ENCODE assay signal across 11 cellular contexts in the genomic region with DNA sequence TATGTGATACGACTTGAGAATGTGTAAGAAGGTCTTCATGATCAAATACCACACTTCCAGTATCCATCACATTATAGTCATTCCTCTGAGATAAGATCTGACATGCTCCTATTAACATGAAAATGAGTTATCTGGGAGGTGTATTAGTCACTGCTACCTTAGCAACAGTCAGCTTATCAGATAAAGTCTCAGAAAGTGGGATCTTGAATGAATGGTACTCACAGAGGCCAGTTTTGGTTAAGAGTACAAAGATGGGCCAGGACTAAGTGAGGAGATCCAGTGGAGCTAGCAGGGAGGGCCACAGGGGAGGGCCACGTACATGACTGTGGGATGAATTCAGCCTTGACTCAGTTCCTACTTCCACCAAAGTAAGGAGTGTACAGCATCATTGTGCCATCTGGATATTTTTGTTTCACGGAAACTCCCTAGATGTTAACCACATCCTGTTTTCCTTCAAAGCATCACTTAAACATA.
A peak's percentile ranks its signal among the peaks of the same experiment; 100 is the strongest.
DNase-seq lines count a peak whose midpoint lies in the region; ATAC-seq, FAIRE-seq and TF ChIP-seq lines count a peak whose summit lies in the region.
"Had no signal": no experiment of that assay in that cellular context is flagged by ENCODE, and none has a peak within 500 bp of the region (broad histone marks: within the 10 kb centered on the region; RNA-seq: fewer than 3 reads in every experiment).

No MANE protein-coding gene starts in this region.

- intact Hi-C loops in GM12878 (cut with micrococcal nuclease; ENCODE audit: unreplicated experiment): no loop called here
- intact Hi-C loops in activated naive CD4-positive, alpha-beta T cell treated with anti-CD3 and anti-CD28 coated beads for 36 hours (cut with micrococcal nuclease): no loop called here
- intact Hi-C loops in Right ventricle myocardium inferior (cut with DNase I): no loop called here

- no peak overlapping the region for H2BK120ac ChIP-seq in neuronal stem cell (ENCODE audit: low read depth, low read length)

- TF ChIP-seq POLR2A in A549 (IDR thresholded peaks at IDR 0.05; ENCODE audit: low read length) (no peak), GM12878 (IDR thresholded peaks at IDR 0.05; ENCODE audit: low read depth, low read length) (no peak)

- BruUV-seq in GM12878 (replicated peaks; lab: Mats Ljungman, UMichigan): no TSS peak

- RAD21 ChIA-PET in GM12878 (lab: Charles Lee; ENCODE audit: unreplicated experiment): no interaction called here

- no peaks in the 10 kb centered on the region for H3K79me2 ChIP-seq in GM12878 (ENCODE audit: control insufficient read depth, insufficient read depth, low read length)

- no peak overlapping the region for H3K9ac ChIP-seq in GM12878 (ENCODE audit: control insufficient read depth, insufficient read depth, low read length)
- H3K9ac ChIP-seq in neuronal stem cell (ENCODE audit: low read depth, low read length, poor library complexity): no peak overlapping the region

- H3K36me3 ChIP-seq in GM12878 (ENCODE audit: control insufficient read depth in 2 of 2, insufficient read depth in 2 of 2, low read length in 1 of 2) (no peaks in the 10 kb centered on the region), neuronal stem cell (replicated peaks in 1 of 2; ENCODE audit: control insufficient read depth in 2 of 2, insufficient read depth in 2 of 2, low read length in 2 of 2) (no peaks in the 10 kb centered on the region)

- CTCF ChIA-PET in A549 (lab: Yijun Ruan, JAX) (interaction anchor here (0.5 to 1.1 kb wide), 2 partner anchors 19 to 41 kb away, joined by 3 to 4 read pairs; no protein-coding TSS in a partner anchor), GM12878 (lab: Yijun Ruan, JAX) (no interaction called here)
- CTCF ChIA-PET in activated naive CD4-positive, alpha-beta T cell treated with anti-CD3 and anti-CD28 coated beads for 36 hours (lab: Charles Lee): no interaction called here

- no peaks in the 10 kb centered on the region for H3K27me3 Mint-ChIP-seq in activated naive CD4-positive, alpha-beta T cell treated with anti-CD3 and anti-CD28 coated beads for 36 hours (ENCODE audit: low read depth)

- no peak overlapping the region for H3K4ac ChIP-seq in neuronal stem cell (ENCODE audit: low read length)

- ATAC-seq in A549 (peak in 1 of 2 experiments; percentile 41; a peak in 2 of 6 replicates), GM19455 (IDR thresholded peaks at IDR 0.05; ENCODE audit: unreplicated experiment) (peak; percentile 62), HG03469 (IDR thresholded peaks at IDR 0.05; ENCODE audit: unreplicated experiment) (peak; percentile 40), GM12878 (peak; percentile 44), Right ventricle myocardium inferior (no peak)

- H3K4me3 ChIP-seq in A549: no peak overlapping the region
- no peak overlapping the region for H3K4me3 ChIP-seq in GM12878
- no peak overlapping the region for H3K4me3 ChIP-seq in neuronal stem cell (ENCODE audit: low read length in 2 of 2)

- no peaks in the 10 kb centered on the region for H4K20me1 ChIP-seq in GM12878 (ENCODE audit: control insufficient read depth, insufficient read depth)

- no peaks in the 10 kb centered on the region for H3K9me3 Mint-ChIP-seq in activated naive CD4-positive, alpha-beta T cell treated with anti-CD3 and anti-CD28 coated beads for 36 hours

- H4K91ac ChIP-seq in neuronal stem cell (ENCODE audit: low read depth, low read length, poor library complexity): no peak overlapping the region

- H2BK15ac ChIP-seq in neuronal stem cell (ENCODE audit: low read length): no peak overlapping the region

- H3K4me3 Mint-ChIP-seq in activated naive CD4-positive, alpha-beta T cell treated with anti-CD3 and anti-CD28 coated beads for 36 hours: no peak overlapping the region

- H2BK5ac ChIP-seq in neuronal stem cell (ENCODE audit: low read length): no peak overlapping the region

- POLR2A ChIA-PET in A549 (lab: Yijun Ruan, JAX): no interaction called here
- POLR2A ChIA-PET in GM12878 (lab: Charles Lee): no interaction called here

- no peaks in the 10 kb centered on the region for H3K36me3 Mint-ChIP-seq in activated naive CD4-positive, alpha-beta T cell treated with anti-CD3 and anti-CD28 coated beads for 36 hours (ENCODE audit: low read depth)

- H3K4me1 Mint-ChIP-seq in activated naive CD4-positive, alpha-beta T cell treated with anti-CD3 and anti-CD28 coated beads for 36 hours (ENCODE audit: low read depth): peaks cover 3% of the 10 kb centered on the region

- TF ChIP-seq CTCF in A549 (IDR thresholded peaks at IDR 0.05) (no peak), GM12878 (IDR thresholded peaks at IDR 0.05 in 2 of 3, conservative IDR thresholded peaks at IDR 0.05 in 1 of 3; ENCODE audit: control insufficient read depth in 2 of 3, extremely low read depth in 1 of 3, insufficient read depth in 1 of 3, low read depth in 3 of 3, low read length in 3 of 3) (no peak)

- H3K27me3 ChIP-seq in GM12878 (replicated peaks in 1 of 2; ENCODE audit: control insufficient read depth in 2 of 2, insufficient read depth in 2 of 2, low read length in 1 of 2): no peaks in the 10 kb centered on the region
- no peaks in the 10 kb centered on the region for H3K27me3 ChIP-seq in neuronal stem cell (ENCODE audit: control insufficient read depth in 3 of 3, insufficient read depth in 3 of 3, low read depth in 1 of 3, low read length in 3 of 3)

- no peak overlapping the region for H2AK5ac ChIP-seq in neuronal stem cell (ENCODE audit: low read depth, low read length)

- H3K27ac ChIP-seq in A549 (peak overlapping the region in 1 of 2 experiments; percentile 30; a peak in 1 of 6 replicates), GM12878 (ENCODE audit: control insufficient read depth, insufficient read depth) (no peak overlapping the region), neuronal stem cell (replicated peaks; ENCODE audit: low read length) (no peak overlapping the region)
- H3K27ac ChIP-seq: C4-2B had no signal

- peak overlapping the region; percentile 21; the same call in 1 of the 2 replicates for H2AFZ ChIP-seq in GM12878 (ENCODE audit: control insufficient read depth, low read depth, low read length)
- H2AFZ ChIP-seq in neuronal stem cell (ENCODE audit: low read length): no peak overlapping the region

- H4K8ac ChIP-seq in neuronal stem cell (ENCODE audit: low read depth, low read length): no peak overlapping the region

- H3K27ac Mint-ChIP-seq in activated naive CD4-positive, alpha-beta T cell treated with anti-CD3 and anti-CD28 coated beads for 36 hours: no peak overlapping the region

- no peak overlapping the region for H2BK12ac ChIP-seq in neuronal stem cell (ENCODE audit: low read length)

- DNase-seq in A549 (ENCODE audit: low read depth in 1 of 2, low spot score in 1 of 2) (peak; percentile 3 to 16), GM12878 (ENCODE audit: low read depth, low spot score) (no peak), neuronal stem cell (ENCODE audit: low spot score) (no peak), Right ventricle myocardium inferior (ENCODE audit: missing footprints) (no peak)
- no peak for DNase-seq in stimulated activated naive CD4-positive, alpha-beta T cell (lab: John Stamatoyannopoulos, UW)
- DNase-seq in activated naive CD4-positive, alpha-beta T cell treated with anti-CD3 and anti-CD28 coated beads for 36 hours: no peak
- DNase-seq: NCI-H510A treated with DMSO at 0.1 percent for 48 hours had no signal

- SMC1A ChIA-PET in GM12878 (lab: Charles Lee; ENCODE audit: uncharacterized antibody, unreplicated experiment): interaction anchor here (1.1 to 1.9 kb wide), 4 partner anchors 9 to 25 kb away, joined by 3 to 5 read pairs (median 5); no protein-coding TSS in a partner anchor

- no peak overlapping the region for H3K23ac ChIP-seq in neuronal stem cell (ENCODE audit: low read depth, low read length, poor library complexity)

- in situ Hi-C loops in GM12878 (cut with MboI): no loop called here

- H3K79me1 ChIP-seq in neuronal stem cell (ENCODE audit: low read depth, low read length): no peaks in the 10 kb centered on the region

- TF ChIP-seq RAD21 in A549 (conservative IDR thresholded peaks at IDR 0.05 in 1 of 2, IDR thresholded peaks at IDR 0.05 in 1 of 2) (no peak), GM12878 (IDR thresholded peaks at IDR 0.05; ENCODE audit: insufficient read depth, low read depth, low read length) (no peak)

- H3K4me1 ChIP-seq in A549 (no peaks in the 10 kb centered on the region), GM12878 (ENCODE audit: control insufficient read depth, insufficient read depth, low read length) (peaks cover 6% of the 10 kb centered on the region), neuronal stem cell (ENCODE audit: control insufficient read depth in 2 of 2, insufficient read depth in 1 of 2, low read depth in 1 of 2, low read length in 2 of 2) (no peaks in the 10 kb centered on the region)

- 27% methylated on average over 3 of the region's 3 CpGs for WGBS in A549 (ENCODE audit: missing lambda C conversion rate)
- WGBS in GM12878 (ENCODE audit: insufficient coverage, insufficient replicate concordance, low lambda C conversion rate, missing lambda C conversion rate): 16% methylated on average over 3 of the region's 3 CpGs
- no CpG with 5 or more reads among the region's 3 CpGs for WGBS in neuronal stem cell (ENCODE audit: extremely low coverage in 2 of 2, insufficient read length in 2 of 2, insufficient replicate concordance in 1 of 2), 2 donors

- no peak for FAIRE-seq in A549 (lab: Jason Lieb, UNC)
- FAIRE-seq in GM12878 (lab: Jason Lieb, UNC): no peak
- FAIRE-seq: H1 had no signal

- H3K14ac ChIP-seq in neuronal stem cell (ENCODE audit: low read length): no peak overlapping the region

- H3K4me2 ChIP-seq in A549 (no peak overlapping the region), GM12878 (ENCODE audit: control insufficient read depth, insufficient read depth) (no peak overlapping the region), neuronal stem cell (ENCODE audit: insufficient read depth, low read length, poor library complexity, severe bottlenecking) (no peak overlapping the region)

- no peak overlapping the region for H3K18ac ChIP-seq in neuronal stem cell (ENCODE audit: low read length)

- TF ChIP-seq EP300 in A549 (IDR thresholded peaks at IDR 0.05) (no peak), GM12878 (IDR thresholded peaks at IDR 0.05; ENCODE audit: borderline replicate concordance in 1 of 2, control insufficient read depth in 1 of 2, low read depth in 2 of 2, low read length in 2 of 2) (no peak)

- no peaks in the 10 kb centered on the region for H3K9me3 ChIP-seq in A549
- no peaks in the 10 kb centered on the region; the same call in 1 of the 3 replicates for H3K9me3 ChIP-seq in GM12878 (replicated peaks; ENCODE audit: control insufficient read depth, insufficient read depth, low read length)
- H3K9me3 ChIP-seq in neuronal stem cell (replicated peaks in 1 of 2; ENCODE audit: control insufficient read depth in 2 of 2, insufficient read depth in 1 of 2, low read depth in 1 of 2, low read length in 2 of 2): no peaks in the 10 kb centered on the region

TF ChIP-seq in GM12878, 131 proteins besides CTCF, POLR2A, EP300 and RAD21 (continues in another document):
- TF ChIP-seq SMAD5 (IDR thresholded peaks at IDR 0.05; ENCODE audit: low read depth): no peak
- 0 out of 2 replicates have a peak, but pooled peaks have one; percentile 42 for TF ChIP-seq MEF2A (IDR thresholded peaks at IDR 0.05; ENCODE audit: insufficient read depth, low read depth, low read length)

Comparison
In these comparisons a context has a peak if more than half of its experiments do, and no peak if none do; other contexts are left out.
1. DNase-seq: peak in A549 (2 of 2); none in GM12878 (single experiment), stimulated activated naive CD4-positive, alpha-beta T cell (0 of 6), neuronal stem cell (single experiment), activated naive CD4-positive, alpha-beta T cell treated with anti-CD3 and anti-CD28 coated beads for 36 hours (single experiment) and Right ventricle myocardium inferior (single experiment).